In genomic region chr4:81071013-81071412, GRCh38 we compare ENCODE assay signal across 35 cellular contexts. TPM values are rescaled to one million over a fixed set of nuclear protein-coding genes. Genes with fewer than 3 reads are reported as not detected.
"Had no signal": no experiment of that assay in that cellular context is flagged by ENCODE, and none has a peak within 500 bp of the region (broad histone marks: within the 10 kb centered on the region; RNA-seq: fewer than 3 reads in every experiment).

No MANE protein-coding gene starts in this region.

- FAIRE-seq: bronchial epithelial cell, TTC549 had no signal

- H3K27me3 ChIP-seq: adrenal gland, ascending aorta, cardiac muscle cell had no signal

- H3K4me3 ChIP-seq: adrenal gland, ascending aorta, cardiac muscle cell had no signal

- H3K4me1 ChIP-seq: adrenal gland, ascending aorta had no signal

- H3K36me3 ChIP-seq: adrenal gland, ascending aorta, cardiac muscle cell had no signal

- H3K27ac ChIP-seq: adrenal gland, ascending aorta, cardiac muscle cell, VCaP had no signal

- H3K9me3 ChIP-seq: adrenal gland, ascending aorta had no signal

- DNase-seq: activated B cell treated with CpG ODN at 0.5 μM for 24 hours; activated CD4-positive, alpha-beta memory T cell treated with anti-CD3 and anti-CD28 coated beads for 36 hours; activated CD4-positive, alpha-beta T cell treated with anti-CD3 and anti-CD28 coated beads for 4 hours; activated CD4-positive, alpha-beta T cell treated with anti-CD3 and anti-CD28 coated beads, Interleukin-2, amount 10 ng/mL, durations not matched to agents 24 days and 14 days; activated CD4-positive, alpha-beta T cell treated with anti-CD3 and anti-CD28 coated beads, Interleukin-2, amount 50 U/mL, for 1 hour; activated CD4-positive, alpha-beta T cell treated with anti-CD3 and anti-CD28 coated beads, Interleukin-2, amount 50 U/mL, for 4 hours; activated CD4-positive, CD25-positive, alpha-beta regulatory T cell treated with anti-CD3 and anti-CD28 coated beads, Interleukin-2, amount 50 U/mL, for 72 hours; activated CD8-positive, alpha-beta memory T cell treated with anti-CD3 and anti-CD28 coated beads, Interleukin-2, amount 50 U/mL, for 4 hours; activated CD8-positive, alpha-beta T cell treated with anti-CD3 and anti-CD28 coated beads for 36 hours; activated effector memory CD4-positive, alpha-beta T cell treated with anti-CD3 and anti-CD28 coated beads, Interleukin-2, amount 50 U/mL, for 16 hours; activated gamma-delta T cell treated with Interleukin-2 at 50 U/mL for 16 hours; activated naive CD4-positive, alpha-beta T cell; activated naive CD4-positive, alpha-beta T cell treated with anti-CD3 and anti-CD28 coated beads for 36 hours; activated naive CD4-positive, alpha-beta T cell treated with anti-CD3 and anti-CD28 coated beads, Interleukin-2, amount 50 U/mL, for 16 hours; activated naive CD8-positive, alpha-beta T cell treated with anti-CD3 and anti-CD28 coated beads for 36 hours; activated T-cell treated with anti-CD3 and anti-CD28 coated beads for 4 hours; activated T-cell treated with anti-CD3 and anti-CD28 coated beads, Interleukin-2, amount 50 U/mL, for 1 hour; activated T-cell treated with anti-CD3 and anti-CD28 coated beads, Interleukin-2, amount 50 U/mL, for 4 hours; activated T-cell treated with anti-CD3 and anti-CD28 coated beads, Interleukin-2, amount 50 U/mL, for 72 hours; adrenal gland; amniotic stem cell; caudate nucleus; cerebellar nuclear complex; T-helper 2 cell; T-helper 9 cell had no signal

- ATAC-seq: activated CD8-positive, alpha-beta T cell treated with anti-CD3 and anti-CD28 coated beads for 36 hours; activated naive CD4-positive, alpha-beta T cell treated with anti-CD3 and anti-CD28 coated beads, Interleukin-2, amount 50 U/mL, for 72 hours; activated T-cell treated with anti-CD3 and anti-CD28 coated beads, Interleukin-2, amount 50 U/mL, for 4 hours; activated T-cell treated with anti-CD3 and anti-CD28 coated beads, Interleukin-2, amount 50 U/mL, for 72 hours; activated T-helper 17 cell treated with anti-CD3 and anti-CD28 coated beads, Interleukin-2, amount 50 U/mL, for 72 hours had no signal

RNA-seq across cellular contexts. Expression of gene BMP3, which starts 40.5 kb away (rescaled TPM):
- total RNA-seq: activated CD4-positive, alpha-beta memory T cell treated with anti-CD3 and anti-CD28 coated beads for 36 hours; activated CD4-positive, alpha-beta T cell treated with anti-CD3 and anti-CD28 coated beads, Interleukin-2, amount 10 ng/mL, durations not matched to agents 24 days and 14 days; activated CD8-positive, alpha-beta memory T cell treated with anti-CD3 and anti-CD28 coated beads for 36 hours; activated CD8-positive, alpha-beta T cell treated with anti-CD3 and anti-CD28 coated beads for 36 hours; activated naive CD4-positive, alpha-beta T cell treated with anti-CD3 and anti-CD28 coated beads for 36 hours; activated naive CD4-positive, alpha-beta T cell treated with anti-CD3 and anti-CD28 coated beads, Interleukin-2, amount 50 U/mL, for 72 hours; activated naive CD8-positive, alpha-beta T cell treated with anti-CD3 and anti-CD28 coated beads for 36 hours; activated T-cell treated with anti-CD3 and anti-CD28 coated beads, Interleukin-2, amount 50 U/mL, for 4 hours; activated T-cell treated with anti-CD3 and anti-CD28 coated beads, Interleukin-2, amount 50 U/mL, for 72 hours; activated T-helper 1 cell treated with anti-CD3 and anti-CD28 coated beads, Interleukin-12 subunit alpha, Interleukin-12 subunit beta, Interleukin-2, Interleukin-4 antibody, amounts not matched to agents 30 ng/mL and 10 ng/mL and 1 ng/mL, durations not matched to agents 14 hours and 24 hours and 36 hours; ascending aorta; chondrocyte had no signal
- polyA plus RNA-seq: cardiac muscle cell had no signal
